ENCODE assay signal across 14 cellular contexts in genomic region chr19:42515241-42515832, GRCh38. TPM values are rescaled to one million over a fixed set of nuclear protein-coding genes. Genes with fewer than 3 reads are reported as not detected.
DNase-seq lines count a peak whose midpoint lies in the region; ATAC-seq and TF ChIP-seq lines count a peak whose summit lies in the region.
"Had no signal": no experiment of that assay in that cellular context is flagged by ENCODE, and none has a peak within 500 bp of the region (broad histone marks: within the 10 kb centered on the region; RNA-seq: fewer than 3 reads in every experiment).

No MANE protein-coding gene starts in this region.

- H3K4me3 ChIP-seq in OCI-LY7 (ENCODE audit: low read depth, low read length, poor library complexity, severe bottlenecking) (no peak overlapping the region), esophagus muscularis mucosa (no peak overlapping the region)
- H3K4me3 ChIP-seq: GM23248 had no signal

- H3K9me3 ChIP-seq in OCI-LY7 (ENCODE audit: low read length) = no peaks in the 10 kb centered on the region
- no peaks in the 10 kb centered on the region for H3K9me3 ChIP-seq in esophagus muscularis mucosa

- TF ChIP-seq CTCF in OCI-LY7 (conservative IDR thresholded peaks at IDR 0.05; ENCODE audit: low read length) = no peak
- TF ChIP-seq CTCF in esophagus muscularis mucosa (IDR thresholded peaks at IDR 0.05) = no peak

- H3K27ac ChIP-seq in OCI-LY7 (ENCODE audit: low read depth, low read length, poor library complexity, severe bottlenecking) (no peak overlapping the region), esophagus muscularis mucosa (replicated peaks in 1 of 4) (no peak overlapping the region)
- H3K27ac ChIP-seq: GM23248, HL-60 had no signal

- TF ChIP-seq POLR2A in esophagus muscularis mucosa (IDR thresholded peaks at IDR 0.05; ENCODE audit: low read depth) = no peak

- CTCF ChIA-PET in OCI-LY7 (lab: Charles Lee; ENCODE audit: unreplicated experiment) = no interaction called here

- TF ChIP-seq EP300 in esophagus muscularis mucosa (IDR thresholded peaks at IDR 0.05) = no peak

- H3K4me1 ChIP-seq in OCI-LY7 (ENCODE audit: insufficient read depth, low read length, poor library complexity, severe bottlenecking) (peaks cover 34% of the 10 kb centered on the region), esophagus muscularis mucosa (no peaks in the 10 kb centered on the region)

- WGBS in esophagus muscularis mucosa = 87% methylated on average over 7 of the region's 7 CpGs

- H3K27ac Mint-ChIP-seq in activated naive CD8-positive, alpha-beta T cell treated with anti-CD3 and anti-CD28 coated beads, Interleukin-2, amount 10 ng/mL, durations not matched to agents 7 days and 5 days = peak overlapping the region; percentile 51
- no peak overlapping the region for H3K27ac Mint-ChIP-seq in activated naive CD8-positive, alpha-beta T cell treated with anti-CD3 and anti-CD28 coated beads for 36 hours
- H3K27ac Mint-ChIP-seq: CD14-positive monocyte had no signal

- H3K79me2 ChIP-seq in OCI-LY7 (ENCODE audit: insufficient read depth, low read depth, low read length) = no peaks in the 10 kb centered on the region

- H3K36me3 ChIP-seq in OCI-LY7 (ENCODE audit: insufficient read depth, low read length) = no peaks in the 10 kb centered on the region
- peaks cover 0 to 12% (median 0%) of the 10 kb centered on the region in 4 donors for H3K36me3 ChIP-seq in esophagus muscularis mucosa

- intact Hi-C loops in OCI-LY7 (cut with micrococcal nuclease; ENCODE audit: unreplicated experiment) = no loop called here
- intact Hi-C loops in esophagus muscularis mucosa (cut with DNase I) = no loop called here

- ATAC-seq in activated naive CD8-positive, alpha-beta T cell treated with anti-CD3 and anti-CD28 coated beads, Interleukin-2, amount 10 ng/mL, durations not matched to agents 7 days and 5 days (ENCODE audit: low read depth) = no peak
- ATAC-seq: HCT116 had no signal

- no peak overlapping the region for H3K4me2 ChIP-seq in OCI-LY7 (ENCODE audit: low read length)

- POLR2A ChIA-PET in activated naive CD8-positive, alpha-beta T cell treated with anti-CD3 and anti-CD28 coated beads, Interleukin-2, amount 10 ng/mL, durations not matched to agents 7 days and 5 days (lab: Charles Lee) = interaction anchor here (0.6 to 1.8 kb wide), 2 partner anchors 12 to 13 kb away, joined by 3 to 6 read pairs; partner anchors contain the start of gene CEACAM1
- POLR2A ChIA-PET in OCI-LY7 (lab: Charles Lee) = interaction anchor here (1.0 kb wide), 1 partner anchor 49 kb away, joined by 3 read pairs; no protein-coding TSS in a partner anchor

- H3K9me3 Mint-ChIP-seq in activated naive CD8-positive, alpha-beta T cell treated with anti-CD3 and anti-CD28 coated beads, Interleukin-2, amount 10 ng/mL, durations not matched to agents 7 days and 5 days = peaks cover 3% of the 10 kb centered on the region
- no peaks in the 10 kb centered on the region for H3K9me3 Mint-ChIP-seq in activated naive CD8-positive, alpha-beta T cell treated with anti-CD3 and anti-CD28 coated beads for 36 hours

- H3K4me3 Mint-ChIP-seq in activated naive CD8-positive, alpha-beta T cell treated with anti-CD3 and anti-CD28 coated beads, Interleukin-2, amount 10 ng/mL, durations not matched to agents 7 days and 5 days = no peak overlapping the region
- H3K4me3 Mint-ChIP-seq in activated naive CD8-positive, alpha-beta T cell treated with anti-CD3 and anti-CD28 coated beads for 36 hours = no peak overlapping the region
- H3K4me3 Mint-ChIP-seq: CD14-positive monocyte had no signal

- H3K27me3 ChIP-seq in esophagus muscularis mucosa = no peaks in the 10 kb centered on the region

- peaks cover 71% of the 10 kb centered on the region for H3K36me3 Mint-ChIP-seq in activated naive CD8-positive, alpha-beta T cell treated with anti-CD3 and anti-CD28 coated beads, Interleukin-2, amount 10 ng/mL, durations not matched to agents 7 days and 5 days
- H3K36me3 Mint-ChIP-seq in activated naive CD8-positive, alpha-beta T cell treated with anti-CD3 and anti-CD28 coated beads for 36 hours = peaks cover 6% of the 10 kb centered on the region
- H3K36me3 Mint-ChIP-seq: CD14-positive monocyte had no signal

- no peaks in the 10 kb centered on the region for H3K27me3 Mint-ChIP-seq in activated naive CD8-positive, alpha-beta T cell treated with anti-CD3 and anti-CD28 coated beads, Interleukin-2, amount 10 ng/mL, durations not matched to agents 7 days and 5 days
- no peaks in the 10 kb centered on the region for H3K27me3 Mint-ChIP-seq in activated naive CD8-positive, alpha-beta T cell treated with anti-CD3 and anti-CD28 coated beads for 36 hours

- H4K20me1 ChIP-seq in OCI-LY7 (ENCODE audit: insufficient read depth, low read length) = no peaks in the 10 kb centered on the region

- DNase-seq in activated naive CD8-positive, alpha-beta T cell treated with anti-CD3 and anti-CD28 coated beads, Interleukin-2, amount 10 ng/mL, durations not matched to agents 7 days and 5 days = no peak
- no peak for DNase-seq in activated naive CD8-positive, alpha-beta T cell treated with anti-CD3 and anti-CD28 coated beads for 36 hours
- DNase-seq in OCI-LY7 (ENCODE audit: low spot score) (no peak), esophagus muscularis mucosa (ENCODE audit: extremely low spot score) (peak; percentile 17), Ammon's horn (ENCODE audit: low spot score) (no peak), SK-N-DZ (ENCODE audit: low spot score) (no peak), NCI-H2171 treated with DMSO at 0.1 percent for 48 hours (lab: John Stamatoyannopoulos, UW) (no peak)
- DNase-seq: DMS53, GF-D8, GM23248 had no signal

- peaks cover 44% of the 10 kb centered on the region for H3K4me1 Mint-ChIP-seq in activated naive CD8-positive, alpha-beta T cell treated with anti-CD3 and anti-CD28 coated beads, Interleukin-2, amount 10 ng/mL, durations not matched to agents 7 days and 5 days
- peaks cover 17% of the 10 kb centered on the region for H3K4me1 Mint-ChIP-seq in activated naive CD8-positive, alpha-beta T cell treated with anti-CD3 and anti-CD28 coated beads for 36 hours

- H2AFZ ChIP-seq in OCI-LY7 (ENCODE audit: low read length) = peak overlapping the region; percentile 24; the same call in 1 of the 2 replicates
- H2AFZ ChIP-seq: GM23248 had no signal

- no peaks in the 10 kb centered on the region for H3K9me2 ChIP-seq in OCI-LY7 (ENCODE audit: insufficient read depth, low read length)

- no TSS peak for BruUV-seq in OCI-LY7 (replicated peaks; lab: Mats Ljungman, UMichigan)

RNA-seq across cellular contexts. Expression of gene CEACAM1, which starts 12.9 kb away (rescaled TPM):
- total RNA-seq in activated naive CD8-positive, alpha-beta T cell treated with anti-CD3 and anti-CD28 coated beads, Interleukin-2, amount 10 ng/mL, durations not matched to agents 7 days and 5 days = 10 to 100 TPM; 34.2 to 38.3 TPM
- total RNA-seq in activated naive CD8-positive, alpha-beta T cell treated with anti-CD3 and anti-CD28 coated beads for 36 hours = 1 to 10 TPM; 3.3 to 3.5 TPM
- total RNA-seq in OCI-LY7 (2014; rRNA removed; shearing (Covaris generic)) = 0.50 and 0.77 TPM in 2 replicates
- total RNA-seq in OCI-LY7 (2022) (1.5 and 2.3 TPM in 2 replicates), esophagus muscularis mucosa (1 to 10 TPM; 1.2 to 3.1 (median 1.7) TPM)
- not detected in 2 replicates for polyA plus RNA-seq in SK-N-DZ (2014; cell fraction: cytosol; rRNA removed)
- not detected in 2 replicates for polyA plus RNA-seq in SK-N-DZ (2014; cell fraction: nucleus; rRNA removed)
- total RNA-seq: GM23248 had no signal
- polyA plus RNA-seq: AG04450, GM23248 had no signal

Comparison
In these comparisons a context has a peak if more than half of its experiments do, and no peak if none do; other contexts are left out.
1. RNA of gene CEACAM1, which starts 12.9 kb away (total RNA-seq): 34.2 to 38.3 TPM in activated naive CD8-positive, alpha-beta T cell treated with anti-CD3 and anti-CD28 coated beads, Interleukin-2, amount 10 ng/mL, durations not matched to agents 7 days and 5 days; 3.3 to 3.5 TPM in activated naive CD8-positive, alpha-beta T cell treated with anti-CD3 and anti-CD28 coated beads for 36 hours, 1.2 to 3.1 TPM in esophagus muscularis mucosa and 0.50 to 2.3 TPM in OCI-LY7; every median in the first group is over 4 times any median in the second.